Comparison of ENCODE assay signal across 9 cellular contexts in the genomic region with DNA sequence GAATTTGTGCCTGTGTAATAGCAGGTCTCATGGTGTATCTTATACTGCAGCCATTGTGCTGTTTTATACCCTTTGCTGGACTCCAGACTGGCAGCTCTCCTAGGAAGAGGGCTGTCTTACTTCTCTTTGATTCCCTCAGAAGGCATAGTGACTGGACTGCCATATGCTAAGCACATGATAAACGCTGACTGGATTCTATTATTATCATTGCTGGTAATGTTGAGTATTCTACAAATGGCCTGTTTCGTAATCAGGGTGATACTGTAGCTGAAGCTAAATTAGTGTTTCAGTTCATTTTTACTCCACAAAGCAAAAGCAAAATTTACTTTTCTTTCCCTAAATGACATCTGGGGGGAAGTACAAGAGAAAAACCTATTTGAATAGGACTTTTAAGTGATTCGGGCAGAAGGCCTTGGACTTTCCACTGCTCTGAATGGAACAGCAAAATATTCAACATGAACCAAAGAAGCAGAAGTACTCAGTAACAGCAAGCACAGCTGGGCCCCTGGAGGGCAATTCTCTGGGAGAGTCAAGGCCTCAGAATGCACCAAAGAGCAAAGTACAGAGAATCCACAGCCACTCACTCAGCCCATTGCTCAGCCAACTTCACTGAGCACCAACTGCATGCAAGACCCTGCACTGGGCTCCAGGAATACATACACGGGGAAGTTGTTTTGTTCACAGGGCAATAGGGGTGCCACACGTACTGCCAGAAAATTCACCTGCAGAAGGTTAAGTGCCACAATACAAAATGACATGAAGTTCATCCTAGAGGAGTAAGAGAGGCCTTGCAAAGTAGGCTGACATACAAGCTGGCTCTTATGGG. TPM values are rescaled to one million over a fixed set of nuclear protein-coding genes. Genes with fewer than 3 reads are reported as not detected.
DNase-seq lines count a peak whose midpoint lies in the region; ATAC-seq, FAIRE-seq and TF ChIP-seq lines count a peak whose summit lies in the region.
"Had no signal": no experiment of that assay in that cellular context is flagged by ENCODE, and none has a peak within 500 bp of the region (broad histone marks: within the 10 kb centered on the region; RNA-seq: fewer than 3 reads in every experiment).

No MANE protein-coding gene starts in this region.

- peak overlapping the region; percentile 86 for H3K9ac ChIP-seq in GM12878 (ENCODE audit: control insufficient read depth, insufficient read depth, low read length)
- H3K9ac ChIP-seq: KMS-11 had no signal

- H3K9me3 ChIP-seq in GM12878 (replicated peaks; ENCODE audit: control insufficient read depth, insufficient read depth, low read length), result no peaks in the 10 kb centered on the region
- H3K9me3 ChIP-seq in muscle layer of duodenum (ENCODE audit: control insufficient read depth in 1 of 2, low read length in 2 of 2), result no peaks in the 10 kb centered on the region

- RAD21 ChIA-PET in GM12878 (lab: Charles Lee; ENCODE audit: unreplicated experiment), result interaction anchor here (0.7 to 3.6 kb wide), 20 partner anchors 10 to 93 kb away, joined by 3 to 59 read pairs (median 6); a partner anchor contains a TSS

- peak overlapping the region; percentile 96 for H3K4me2 ChIP-seq in GM12878 (ENCODE audit: control insufficient read depth, insufficient read depth)
- H3K4me2 ChIP-seq: KMS-11 had no signal

- BruUV-seq in GM12878 (replicated peaks; lab: Mats Ljungman, UMichigan), result no TSS peak

- in situ Hi-C loops in GM12878 (cut with MboI), result no loop called here

- no peaks in the 10 kb centered on the region for H4K20me1 ChIP-seq in GM12878 (ENCODE audit: control insufficient read depth, insufficient read depth)

- POLR2A ChIA-PET in GM12878 (lab: Charles Lee), result interaction anchor here (0.6 to 4.3 kb wide), 14 partner anchors 8 to 84 kb away, joined by 3 to 66 read pairs (median 6); a partner anchor contains a TSS

- DNase-seq in ELR (ENCODE audit: low read depth) (peak; percentile 58), GM12878 (ENCODE audit: low read depth, low spot score) (peak; percentile 95), NCI-H1048 (lab: John Stamatoyannopoulos, UW) (no peak), T-helper 2 cell (no peak)
- DNase-seq in NK-92 treated with Interleukin-12 subunit alpha and Interleukin-12 subunit beta, amount 100 ng/mL, for 24 hours (lab: John Stamatoyannopoulos, UW), result no peak

- TF ChIP-seq POLR2A in GM12878 (IDR thresholded peaks at IDR 0.05; ENCODE audit: low read depth, low read length), result no peak

- peak overlapping the region; percentile 99 for H3K27ac ChIP-seq in GM12878 (ENCODE audit: control insufficient read depth, insufficient read depth)
- H3K27ac ChIP-seq in muscle layer of duodenum (ENCODE audit: low read length), result peak overlapping the region; percentile 41
- H3K27ac ChIP-seq: KMS-11 had no signal

- no peak for TF ChIP-seq CTCF in GM12878 (IDR thresholded peaks at IDR 0.05 in 2 of 3, conservative IDR thresholded peaks at IDR 0.05 in 1 of 3; ENCODE audit: control insufficient read depth in 2 of 3, extremely low read depth in 1 of 3, insufficient read depth in 1 of 3, low read depth in 3 of 3, low read length in 3 of 3)

- peak; percentile 44 for FAIRE-seq in GM12878 (lab: Jason Lieb, UNC)

- H3K79me2 ChIP-seq in GM12878 (ENCODE audit: control insufficient read depth, insufficient read depth, low read length), result peaks cover 5% of the 10 kb centered on the region; the same call in 1 of the 2 replicates

- peak overlapping the region; percentile 49 for H2AFZ ChIP-seq in GM12878 (ENCODE audit: control insufficient read depth, low read depth, low read length)

- SMC1A ChIA-PET in GM12878 (lab: Charles Lee; ENCODE audit: uncharacterized antibody, unreplicated experiment), result interaction anchor here (0.9 to 4.7 kb wide), 21 partner anchors 9 to 84 kb away, joined by 3 to 38 read pairs (median 9); a partner anchor contains a TSS

- under 1% methylated on average over 5 of the region's 5 CpGs for WGBS in GM12878 (ENCODE audit: insufficient coverage, insufficient replicate concordance, low lambda C conversion rate, missing lambda C conversion rate)

- no peaks in the 10 kb centered on the region for H3K36me3 ChIP-seq in GM12878 (ENCODE audit: control insufficient read depth in 2 of 2, insufficient read depth in 2 of 2, low read length in 1 of 2)
- no peaks in the 10 kb centered on the region for H3K36me3 ChIP-seq in muscle layer of duodenum (ENCODE audit: control insufficient read depth in 1 of 2, insufficient read depth in 2 of 2, low read length in 2 of 2)

- peak; percentile 78 to 87; a peak in 2 of 4 replicates for TF ChIP-seq EP300 in GM12878 (IDR thresholded peaks at IDR 0.05; ENCODE audit: borderline replicate concordance in 1 of 2, control insufficient read depth in 1 of 2, low read depth in 2 of 2, low read length in 2 of 2)

- H3K4me3 ChIP-seq in GM12878, result peak overlapping the region; percentile 47; the same call in 1 of the 2 replicates
- no peak overlapping the region for H3K4me3 ChIP-seq in muscle layer of duodenum (ENCODE audit: low read depth in 1 of 2, low read length in 2 of 2)

- ATAC-seq in GM19468 (IDR thresholded peaks at IDR 0.05; ENCODE audit: extremely low read depth, unreplicated experiment) (peak; percentile 62), HG03521 (IDR thresholded peaks at IDR 0.05; ENCODE audit: unreplicated experiment) (peak; percentile 64), GM12878 (peak; percentile 74)

- intact Hi-C loops in GM12878 (cut with micrococcal nuclease; ENCODE audit: unreplicated experiment), result loop anchor here (2.0 kb wide), 1 partner anchor 32 kb away; no protein-coding TSS in a partner anchor

- TF ChIP-seq RAD21 in GM12878 (IDR thresholded peaks at IDR 0.05; ENCODE audit: insufficient read depth, low read depth, low read length), result peak; percentile 19; the same call in 1 of the 2 replicates

- H3K27me3 ChIP-seq in GM12878 (replicated peaks in 1 of 2; ENCODE audit: control insufficient read depth in 2 of 2, insufficient read depth in 2 of 2, low read length in 1 of 2) (no peaks in the 10 kb centered on the region), muscle layer of duodenum (ENCODE audit: low read depth, low read length) (no peaks in the 10 kb centered on the region)

- H3K4me1 ChIP-seq in GM12878 (ENCODE audit: control insufficient read depth, insufficient read depth, low read length) (peaks cover 71% of the 10 kb centered on the region), muscle layer of duodenum (ENCODE audit: control insufficient read depth in 1 of 2, insufficient read depth in 2 of 2, low read length in 2 of 2) (no peaks in the 10 kb centered on the region)

- CTCF ChIA-PET in GM12878 (lab: Yijun Ruan, JAX), result interaction anchor here (0.9 to 4.1 kb wide), 7 partner anchors 9 to 127 kb away, joined by 3 to 30 read pairs (median 4); a partner anchor contains a TSS

TF ChIP-seq in GM12878, 131 proteins besides CTCF, POLR2A, EP300 and RAD21 (continues in another document):
- TF ChIP-seq CBX5 (IDR thresholded peaks at IDR 0.05; ENCODE audit: low read depth), result peak; percentile 82; the same call in 1 of the 2 replicates
- TF ChIP-seq EGR1 (IDR thresholded peaks at IDR 0.05; ENCODE audit: borderline replicate concordance in 1 of 2, low read depth in 2 of 2, low read length in 2 of 2), result no peak
- no peak; the same call in 1 of the 2 replicates for TF ChIP-seq NBN (IDR thresholded peaks at IDR 0.05)
- TF ChIP-seq, protein P1, sequence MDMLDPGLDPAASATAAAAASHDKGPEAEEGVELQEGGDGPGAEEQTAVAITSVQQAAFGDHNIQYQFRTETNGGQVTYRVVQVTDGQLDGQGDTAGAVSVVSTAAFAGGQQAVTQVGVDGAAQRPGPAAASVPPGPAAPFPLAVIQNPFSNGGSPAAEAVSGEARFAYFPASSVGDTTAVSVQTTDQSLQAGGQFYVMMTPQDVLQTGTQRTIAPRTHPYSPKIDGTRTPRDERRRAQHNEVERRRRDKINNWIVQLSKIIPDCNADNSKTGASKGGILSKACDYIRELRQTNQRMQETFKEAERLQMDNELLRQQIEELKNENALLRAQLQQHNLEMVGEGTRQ (IDR thresholded peaks at IDR 0.05; ENCODE audit: borderline replicate concordance, low read depth, low read length), result no peak

RNA-seq across cellular contexts. Expression of a gene that starts 7.9 kb away (rescaled TPM):
- total RNA-seq in GM12878 (2013; cell fraction: nucleolus; rRNA removed), result 254 and 257 TPM in 2 replicates
- 181 and 223 TPM in 2 replicates for total RNA-seq in GM12878 (2014; rRNA removed)
- 358 and 373 TPM in 2 replicates for total RNA-seq in GM12878 (2014; rRNA removed; fragmentation: Illumina TruSeq; extraction: Trizol)
- 183 and 212 TPM in 2 replicates for total RNA-seq in GM12878 (2021)
- 147 TPM for polyA plus RNA-seq in GM12878 (2011; ENCODE audit: low read depth)
- polyA plus RNA-seq in GM12878 (2011; rRNA removed), result 375 and 596 TPM in 2 replicates
- polyA plus RNA-seq in GM12878 (2011; cell fraction: cytosol; rRNA removed), result 165 and 194 TPM in 2 replicates
- 92.5 and 111 TPM in 2 replicates for polyA plus RNA-seq in GM12878 (2011; cell fraction: nucleus; rRNA removed)
- polyA plus RNA-seq in GM12878 (2012), result 152 and 177 TPM in 2 replicates
- polyA plus RNA-seq in GM12878 (2014; fragmentation: Illumina TruSeq; extraction: Trizol), result 374 and 510 TPM in 2 replicates
- polyA plus RNA-seq in GM12878 (2014; fragmentation: Nextera tagmentation; extraction: Ambion mirVana), result 100 to 1,000 TPM; 536 to 570 TPM
- 224 and 283 TPM in 2 replicates for polyA plus RNA-seq in GM12878 (2014; rRNA removed)
- 100 to 1,000 TPM; 190 to 192 TPM for polyA plus RNA-seq in GM12878 (2016; fragmentation: Nextera tagmentation; extraction: Ambion mirVana)
- polyA minus RNA-seq in GM12878 (2011; rRNA and poly(A)+ RNA removed), result 130 and 161 TPM in 2 replicates
- polyA minus RNA-seq in GM12878 (2011; cell fraction: cytosol; rRNA and poly(A)+ RNA removed), result 40.8 and 46.6 TPM in 2 replicates
- 73.5 and 89.2 TPM in 2 replicates for polyA minus RNA-seq in GM12878 (2011; cell fraction: nucleus; rRNA and poly(A)+ RNA removed)

Comparison
In these comparisons a context has a peak if more than half of its experiments do, and no peak if none do; other contexts are left out.
1. DNase-seq: peak in ELR (single experiment) and GM12878 (single experiment); none in NCI-H1048 (single experiment), NK-92 treated with Interleukin-12 subunit alpha and Interleukin-12 subunit beta, amount 100 ng/mL, for 24 hours (single experiment) and T-helper 2 cell (0 of 5).
2. Peak in every context shown above with its lines, with median percentiles within 50 percentile points of each other: ATAC-seq.